In the genomic region with DNA sequence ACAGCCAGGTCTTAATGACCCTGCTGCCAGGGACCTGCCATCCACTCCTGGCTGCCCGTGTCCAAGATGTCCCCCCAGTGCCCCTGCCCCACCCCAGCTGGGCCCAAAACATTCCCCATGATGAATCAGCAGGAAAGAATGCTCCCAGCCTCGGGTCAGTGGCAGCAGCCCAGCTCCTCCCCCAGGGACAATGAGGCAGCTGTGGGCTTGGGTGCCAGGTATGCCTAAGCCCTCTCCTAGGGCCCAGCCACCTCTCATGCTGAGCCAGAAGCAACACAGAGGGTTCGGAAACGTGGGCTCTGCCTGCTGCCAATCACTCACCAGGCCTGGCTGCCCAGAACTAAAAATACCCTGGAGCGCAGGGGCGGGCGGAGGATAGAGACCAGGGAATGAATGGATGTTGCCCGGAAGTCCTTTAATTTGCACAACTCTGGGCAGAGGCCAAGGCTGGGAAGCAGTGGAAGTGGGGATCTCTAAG, we compare ENCODE assay signal across 8 cellular contexts. TPM values are rescaled to one million over a fixed set of nuclear protein-coding genes. Genes with fewer than 3 reads are reported as not detected.
DNase-seq lines count a peak whose midpoint lies in the region; ATAC-seq, FAIRE-seq and TF ChIP-seq lines count a peak whose summit lies in the region.

No MANE protein-coding gene starts in this region.

- no peak for FAIRE-seq in A549 (lab: Jason Lieb, UNC)

- H3K9me3 ChIP-seq in A549 = no peaks in the 10 kb centered on the region

- H3K4me1 ChIP-seq in A549 = peaks cover 29% of the 10 kb centered on the region

- no peak for TF ChIP-seq RAD21 in A549 (conservative IDR thresholded peaks at IDR 0.05 in 1 of 2, IDR thresholded peaks at IDR 0.05 in 1 of 2)
- TF ChIP-seq RAD21 in Ishikawa (IDR thresholded peaks at IDR 0.05; ENCODE audit: low read depth) = peak; percentile 33; the same call in 1 of the 2 replicates

- 41% methylated on average over 7 of the region's 8 CpGs for WGBS in A549 (ENCODE audit: missing lambda C conversion rate)

- CTCF ChIA-PET in A549 (lab: Yijun Ruan, JAX) = interaction anchor here (1.1 to 2.5 kb wide), 3 partner anchors 40 to 373 kb away, joined by 4 to 12 read pairs (median 4); no protein-coding TSS in a partner anchor

- H3K27ac ChIP-seq in A549 = peak overlapping the region; percentile 72 to 88

- POLR2A ChIA-PET in A549 (lab: Yijun Ruan, JAX) = no interaction called here

- DNase-seq in A549 (ENCODE audit: low read depth in 1 of 2, low spot score in 1 of 2) = peak; percentile 68 to 70
- peak; percentile 68 for DNase-seq in dermis blood vessel endothelial cell
- peak; percentile 50 for DNase-seq in medulla oblongata (ENCODE audit: extremely low spot score)
- DNase-seq in NCI-H1694 (lab: John Stamatoyannopoulos, UW) = no peak
- no peak for DNase-seq in NCI-H524 treated with DMSO at 0.1 percent for 48 hours (lab: John Stamatoyannopoulos, UW)
- DNase-seq in activated CD4-positive, alpha-beta T cell treated with anti-CD3 and anti-CD28 coated beads for 4 hours = no peak

- TF ChIP-seq EP300 in A549 (IDR thresholded peaks at IDR 0.05) (no peak), Ishikawa (IDR thresholded peaks at IDR 0.05; ENCODE audit: borderline replicate concordance) (peak; percentile 99)

- no peak overlapping the region for H3K4me3 ChIP-seq in A549

- no peak for TF ChIP-seq POLR2A in A549 (IDR thresholded peaks at IDR 0.05; ENCODE audit: low read length)

- ATAC-seq in A549 (peak; percentile 27 to 64; a peak in 5 of 6 replicates), HG03139 (IDR thresholded peaks at IDR 0.05; ENCODE audit: unreplicated experiment) (no peak)

- H3K4me2 ChIP-seq in A549 = peak overlapping the region; percentile 73

- TF ChIP-seq CTCF in A549 (IDR thresholded peaks at IDR 0.05) = no peak

TF ChIP-seq in A549, 52 proteins besides CTCF, POLR2A, EP300 and RAD21:
- no peak for TF ChIP-seq FOSL2 (IDR thresholded peaks at IDR 0.05)
- TF ChIP-seq FOSL2 (CRISPR knock-in tag; IDR thresholded peaks at IDR 0.05) = peak; percentile 28; the same call in 1 of the 2 replicates
- TF ChIP-seq GATA3 (IDR thresholded peaks at IDR 0.05; ENCODE audit: borderline replicate concordance) = 0 out of 2 replicates have a peak, but pooled peaks have one; percentile 7
- TF ChIP-seq ESRRA (IDR thresholded peaks at IDR 0.05; ENCODE audit: borderline replicate concordance, low read length) = no peak
- no peak for TF ChIP-seq KDM5A (IDR thresholded peaks at IDR 0.05)

TF ChIP-seq in Ishikawa, 13 proteins besides CTCF, POLR2A, EP300 and RAD21:
- TF ChIP-seq, protein P1, sequence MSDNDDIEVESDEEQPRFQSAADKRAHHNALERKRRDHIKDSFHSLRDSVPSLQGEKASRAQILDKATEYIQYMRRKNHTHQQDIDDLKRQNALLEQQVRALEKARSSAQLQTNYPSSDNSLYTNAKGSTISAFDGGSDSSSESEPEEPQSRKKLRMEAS (IDR thresholded peaks at IDR 0.05) = peak; percentile 79
- peak; percentile 98 for TF ChIP-seq TEAD4 (IDR thresholded peaks at IDR 0.05)
- TF ChIP-seq FOXM1 (IDR thresholded peaks at IDR 0.05; ENCODE audit: borderline replicate concordance, low read depth) = peak; percentile 94
- peak; percentile 99 for TF ChIP-seq NFIC (IDR thresholded peaks at IDR 0.05)
- TF ChIP-seq EGR1 (IDR thresholded peaks at IDR 0.05) = peak; percentile 86
- TF ChIP-seq, protein P2, sequence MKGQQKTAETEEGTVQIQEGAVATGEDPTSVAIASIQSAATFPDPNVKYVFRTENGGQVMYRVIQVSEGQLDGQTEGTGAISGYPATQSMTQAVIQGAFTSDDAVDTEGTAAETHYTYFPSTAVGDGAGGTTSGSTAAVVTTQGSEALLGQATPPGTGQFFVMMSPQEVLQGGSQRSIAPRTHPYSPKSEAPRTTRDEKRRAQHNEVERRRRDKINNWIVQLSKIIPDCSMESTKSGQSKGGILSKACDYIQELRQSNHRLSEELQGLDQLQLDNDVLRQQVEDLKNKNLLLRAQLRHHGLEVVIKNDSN (IDR thresholded peaks at IDR 0.05) = no peak; the same call in 1 of the 2 replicates
- TF ChIP-seq CREB1 (IDR thresholded peaks at IDR 0.05; ENCODE audit: low read depth) = no peak
- TF ChIP-seq TCF12 (IDR thresholded peaks at IDR 0.05; ENCODE audit: low read depth) = peak; percentile 99
- TF ChIP-seq CEBPB (IDR thresholded peaks at IDR 0.05) = peak; percentile 58
- TF ChIP-seq REST (IDR thresholded peaks at IDR 0.05; ENCODE audit: low read depth) = no peak
- TF ChIP-seq TAF1 (IDR thresholded peaks at IDR 0.05; ENCODE audit: low read depth) = no peak
- peak; percentile 76 for TF ChIP-seq YY1 (IDR thresholded peaks at IDR 0.05; ENCODE audit: low read depth)
- peak; percentile 72; the same call in 1 of the 2 replicates for TF ChIP-seq ZBTB7A (IDR thresholded peaks at IDR 0.05; ENCODE audit: low read depth)

RNA-seq across cellular contexts. Expression of gene LOXL4, which starts 1.5 kb away (rescaled TPM):
- polyA plus RNA-seq in A549 (2011; rRNA removed) = 2.1 and 2.3 TPM in 2 replicates
- polyA plus RNA-seq in A549 (2012; cell fraction: cytosol; rRNA removed) = 0.73 and 1.1 TPM in 2 replicates
- polyA plus RNA-seq in A549 (2012; cell fraction: nucleus; rRNA removed) = 1.5 and 1.9 TPM in 2 replicates
- polyA plus RNA-seq in A549 (2017; fragmentation: RNase III; extraction: RNeasy Plus Mini Kit Qiagen cat#74134 plus additional on column Dnase treatment) = 1.6 to 2.4 TPM (median 2.0 TPM) in 3 replicates
- polyA minus RNA-seq in A549 (2011; rRNA and poly(A)+ RNA removed) = 1.8 and 3.0 TPM in 2 replicates
- total RNA-seq in dermis blood vessel endothelial cell = 0.68 and 0.88 TPM in 2 replicates

Comparison
In these comparisons a context has a peak if more than half of its experiments do, and no peak if none do; other contexts are left out.
1. DNase-seq: peak in A549 (2 of 2), dermis blood vessel endothelial cell (single experiment) and medulla oblongata (single experiment); none in NCI-H1694 (single experiment), NCI-H524 treated with DMSO at 0.1 percent for 48 hours (single experiment) and activated CD4-positive, alpha-beta T cell treated with anti-CD3 and anti-CD28 coated beads for 4 hours (0 of 2).